In the genomic region with DNA sequence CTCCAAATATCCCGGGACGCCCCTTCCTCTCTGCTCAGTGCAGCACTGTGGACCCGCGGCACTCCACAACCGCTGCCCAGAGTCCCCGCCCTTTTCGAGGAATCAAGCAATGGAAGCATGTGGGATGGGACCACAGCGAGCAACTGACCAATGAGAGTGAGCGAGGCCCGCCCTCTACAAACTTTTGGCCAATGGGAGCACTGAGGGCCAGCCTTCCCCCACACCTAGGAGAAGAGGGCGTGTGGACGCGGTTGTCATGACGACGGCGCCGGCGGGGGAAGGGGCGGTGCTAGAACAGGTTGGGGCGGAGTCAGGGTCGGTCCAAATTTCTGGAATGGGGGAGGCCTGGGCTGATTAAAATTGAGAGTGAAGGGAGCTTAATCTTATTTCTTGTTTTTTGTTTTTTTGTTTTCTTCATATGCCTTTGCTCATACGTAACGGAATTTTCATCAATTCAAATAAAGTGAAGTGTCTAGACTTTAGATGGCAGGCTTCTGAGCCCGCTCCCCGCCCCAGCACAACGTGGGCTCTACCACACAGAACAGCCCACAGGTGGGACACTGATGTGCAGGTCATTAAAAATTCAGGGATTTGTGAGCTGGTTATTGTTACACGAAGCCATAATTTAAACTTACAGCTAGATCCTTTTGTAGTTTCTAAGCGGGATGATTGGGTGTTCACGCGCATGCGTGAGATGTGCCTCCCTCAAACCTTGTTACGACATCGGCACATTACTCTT, we compare ENCODE assay signal across 8 cellular contexts. TPM values are rescaled to one million over a fixed set of nuclear protein-coding genes. Genes with fewer than 3 reads are reported as not detected.
A peak's percentile ranks its signal among the peaks of the same experiment; 100 is the strongest.
DNase-seq lines count a peak whose midpoint lies in the region; ATAC-seq, FAIRE-seq and TF ChIP-seq lines count a peak whose summit lies in the region.

TSS of gene DNAAF3 (minus strand) at position 84 of the 739 bp plus-strand sequence. CDS start 200 bp downstream, outside the sequence.

- H3K4me2 ChIP-seq in GM12878 (ENCODE audit: control insufficient read depth, insufficient read depth), result peak within 1 kb of the TSS; percentile 34

- FAIRE-seq in GM12878 (lab: Jason Lieb, UNC), result peak; percentile 84

- peaks cover 6% of the 10 kb centered on the region for H3K36me3 Mint-ChIP-seq in T-helper 17 cell (ENCODE audit: low read depth)

- peaks cover 12% of the 10 kb centered on the region for H3K4me1 Mint-ChIP-seq in T-helper 17 cell

- WGBS in GM12878 (ENCODE audit: insufficient coverage, insufficient replicate concordance, low lambda C conversion rate, missing lambda C conversion rate), result 6% methylated on average over 33 of the region's 33 CpGs

- H3K9me3 ChIP-seq in T-helper 17 cell (ENCODE audit: control insufficient read depth, low read length, poor library complexity, severe bottlenecking), result no peaks in the 10 kb centered on the region
- no peaks in the 10 kb centered on the region for H3K9me3 ChIP-seq in GM12878 (replicated peaks; ENCODE audit: control insufficient read depth, insufficient read depth, low read length)

- H3K27ac ChIP-seq in GM12878 (ENCODE audit: control insufficient read depth, insufficient read depth), result no peak within 1 kb of the TSS

- intact Hi-C loops in GM12878 (cut with micrococcal nuclease; ENCODE audit: unreplicated experiment), result no loop called here

- peak; percentile 95 for DNase-seq in GDM1 (lab: John Stamatoyannopoulos, UW)
- peak; percentile 95 for DNase-seq in NCI-H1694 treated with DMSO at 0.1 percent for 48 hours (lab: John Stamatoyannopoulos, UW)
- DNase-seq in T-helper 17 cell, result peak in 2 of 3 donors; percentile 35 to 45
- DNase-seq in GM12878 (ENCODE audit: low read depth, low spot score), result peak; percentile 49
- peak; percentile 100 for DNase-seq in hepatic stellate cell (ENCODE audit: low spot score)
- DNase-seq in putamen (ENCODE audit: low spot score), result peak; percentile 95

- RAD21 ChIA-PET in GM12878 (lab: Charles Lee; ENCODE audit: unreplicated experiment), result no interaction called here

- in situ Hi-C loops in GM12878 (cut with MboI), result no loop called here

- no peak within 1 kb of the TSS for H3K9ac ChIP-seq in GM12878 (ENCODE audit: control insufficient read depth, insufficient read depth, low read length)

- no peak for TF ChIP-seq EP300 in GM12878 (IDR thresholded peaks at IDR 0.05; ENCODE audit: borderline replicate concordance in 1 of 2, control insufficient read depth in 1 of 2, low read depth in 2 of 2, low read length in 2 of 2)

- POLR2A ChIA-PET in GM12878 (lab: Charles Lee), result interaction anchor here (0.6 kb wide), 1 partner anchor 8 kb away, joined by 5 read pairs; no protein-coding TSS in a partner anchor

- H3K27me3 Mint-ChIP-seq in T-helper 17 cell, result peaks cover 68% of the 10 kb centered on the region

- H3K27ac Mint-ChIP-seq in T-helper 17 cell, result no peak within 1 kb of the TSS

- no peaks in the 10 kb centered on the region for H3K36me3 ChIP-seq in GM12878 (ENCODE audit: control insufficient read depth in 2 of 2, insufficient read depth in 2 of 2, low read length in 1 of 2)

- no peak for TF ChIP-seq POLR2A in GM12878 (IDR thresholded peaks at IDR 0.05; ENCODE audit: low read depth, low read length)

- peak within 1 kb of the TSS; percentile 37 for H3K4me3 Mint-ChIP-seq in T-helper 17 cell

- H4K20me1 ChIP-seq in GM12878 (ENCODE audit: control insufficient read depth, insufficient read depth), result no peaks in the 10 kb centered on the region

- ATAC-seq in HG02852 (IDR thresholded peaks at IDR 0.05; ENCODE audit: unreplicated experiment) (peak; percentile 61), T-helper 17 cell (peak; percentile 86), GM12878 (peak; percentile 99), HG03378 (IDR thresholded peaks at IDR 0.05; ENCODE audit: unreplicated experiment) (no peak)

- H2AFZ ChIP-seq in GM12878 (ENCODE audit: control insufficient read depth, low read depth, low read length), result peak within 1 kb of the TSS; percentile 35; the same call in 1 of the 2 replicates

- BruUV-seq in GM12878 (replicated peaks; lab: Mats Ljungman, UMichigan), result no TSS peak

- no peak for TF ChIP-seq RAD21 in GM12878 (IDR thresholded peaks at IDR 0.05; ENCODE audit: insufficient read depth, low read depth, low read length)

- CTCF ChIA-PET in GM12878 (lab: Yijun Ruan, JAX), result interaction anchor here (1.0 kb wide), 1 partner anchor 10 kb away, joined by 3 read pairs; no protein-coding TSS in a partner anchor

- no peaks in the 10 kb centered on the region for H3K79me2 ChIP-seq in GM12878 (ENCODE audit: control insufficient read depth, insufficient read depth, low read length)

- TF ChIP-seq CTCF in GM12878 (IDR thresholded peaks at IDR 0.05 in 2 of 3, conservative IDR thresholded peaks at IDR 0.05 in 1 of 3; ENCODE audit: control insufficient read depth in 2 of 3, extremely low read depth in 1 of 3, insufficient read depth in 1 of 3, low read depth in 3 of 3, low read length in 3 of 3), result no peak

- H3K27me3 ChIP-seq in GM12878 (replicated peaks in 1 of 2; ENCODE audit: control insufficient read depth in 2 of 2, insufficient read depth in 2 of 2, low read length in 1 of 2), result peaks cover 0 to 3% of the 10 kb centered on the region in 2 experiments; a peak in 1 of 4 replicates

- 0 out of 2 replicates have a peak within 1 kb of the TSS, but pooled peaks have one; percentile 34 for H3K4me3 ChIP-seq in GM12878

- no peaks in the 10 kb centered on the region for H3K4me1 ChIP-seq in GM12878 (ENCODE audit: control insufficient read depth, insufficient read depth, low read length)

- SMC1A ChIA-PET in GM12878 (lab: Charles Lee; ENCODE audit: uncharacterized antibody, unreplicated experiment), result interaction anchor here (1.0 kb wide), 1 partner anchor 9 kb away, joined by 3 read pairs; no protein-coding TSS in a partner anchor

TF ChIP-seq in GM12878, 131 proteins besides CTCF, POLR2A, EP300 and RAD21 (continues in another document):
- TF ChIP-seq BCLAF1 (IDR thresholded peaks at IDR 0.05) (peak; percentile 80), RCOR1 (conservative IDR thresholded peaks at IDR 0.05; ENCODE audit: low read depth, low read length) (no peak), FOS (IDR thresholded peaks at IDR 0.05; ENCODE audit: borderline replicate concordance, extremely low read depth, insufficient read length) (peak; percentile 52), SP1 (IDR thresholded peaks at IDR 0.05; ENCODE audit: low read depth, low read length) (peak; percentile 94), POU2F2 (IDR thresholded peaks at IDR 0.05; ENCODE audit: borderline replicate concordance, low read depth, low read length) (no peak), FOXK2 (IDR thresholded peaks at IDR 0.05) (peak; percentile 92)

RNA-seq across cellular contexts. Expression of gene DNAAF3, which starts in this region (rescaled TPM):
- total RNA-seq in T-helper 17 cell (not detected), GM12878 (2014; rRNA removed) (not detected in 2 replicates), GM12878 (2014; rRNA removed; fragmentation: Illumina TruSeq; extraction: Trizol) (not detected in 2 replicates), GM12878 (2021) (not detected in 2 replicates)
- not detected in 2 replicates for total RNA-seq in GM12878 (2013; cell fraction: nucleolus; rRNA removed)
- not detected for polyA plus RNA-seq in GM12878 (2011; ENCODE audit: low read depth)
- polyA plus RNA-seq in GM12878 (2011; rRNA removed) (not detected in 2 replicates), GM12878 (2014; fragmentation: Illumina TruSeq; extraction: Trizol) (not detected in 2 replicates), GM12878 (2014; fragmentation: Nextera tagmentation; extraction: Ambion mirVana) (not detected), GM12878 (2014; rRNA removed) (not detected in 2 replicates), GM12878 (2016; fragmentation: Nextera tagmentation; extraction: Ambion mirVana) (not detected)
- not detected in 2 replicates for polyA plus RNA-seq in GM12878 (2011; cell fraction: cytosol; rRNA removed)
- 0.19 TPM in 1 of 2 replicates, not detected in the other for polyA plus RNA-seq in GM12878 (2011; cell fraction: nucleus; rRNA removed)
- 0.31 TPM in 1 of 2 replicates, not detected in the other for polyA plus RNA-seq in GM12878 (2012)
- not detected in 2 replicates for polyA minus RNA-seq in GM12878 (2011; rRNA and poly(A)+ RNA removed)
- 0.52 TPM in 1 of 2 replicates, not detected in the other for polyA minus RNA-seq in GM12878 (2011; cell fraction: cytosol; rRNA and poly(A)+ RNA removed)
- polyA minus RNA-seq in GM12878 (2011; cell fraction: nucleus; rRNA and poly(A)+ RNA removed), result not detected in 2 replicates

Comparison
In these comparisons a context has a peak if more than half of its experiments do, and no peak if none do; other contexts are left out.
1. Peak in DNase-seq and ATAC-seq in T-helper 17 cell; RNA of the gene not detected or under 1 TPM.
2. Peak in DNase-seq, ATAC-seq, H3K4me3 ChIP-seq and H3K4me2 ChIP-seq in GM12878; RNA of the gene not detected or under 1 TPM.
3. DNase-seq: peak in every context shown above with its lines; median percentile 100 in hepatic stellate cell; 95 in GDM1; 95 in NCI-H1694 treated with DMSO at 0.1 percent for 48 hours; 95 in putamen; 49 in GM12878; 40 in T-helper 17 cell.